29 cellular contexts compared by ENCODE assay signal in the genomic region with DNA sequence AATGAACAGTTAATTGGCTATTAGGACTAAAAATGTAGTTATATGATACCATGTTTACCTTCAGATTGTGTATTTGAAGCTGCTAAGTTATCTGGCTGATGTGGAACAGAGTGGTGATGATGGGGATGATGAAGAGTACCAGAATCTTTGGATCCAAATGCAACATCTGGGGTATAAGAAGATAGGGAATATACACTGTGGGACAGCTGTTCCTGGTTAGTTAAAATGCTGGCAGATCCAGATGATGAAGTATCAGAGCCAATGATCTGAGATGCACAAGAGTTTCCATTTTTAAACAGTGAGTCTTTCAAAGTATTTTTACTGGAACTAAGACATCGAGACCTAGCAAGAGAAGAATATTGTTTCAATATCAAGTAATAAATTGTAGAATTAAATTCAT.
"Had no signal": no experiment of that assay in that cellular context is flagged by ENCODE, and none has a peak within 500 bp of the region (broad histone marks: within the 10 kb centered on the region; RNA-seq: fewer than 3 reads in every experiment).

No MANE protein-coding gene starts in this region.

- H3K27ac Mint-ChIP-seq: nephron; neural progenitor cell; progenitor cell of endocrine pancreas; stimulated activated naive B cell treated with anti-CD40 and anti-IgM and Interleukin-4, amounts not matched to agents 10 μg/mL and 1 μg/mL and 100 μg/mL, for 72 hours; stimulated activated naive CD8-positive, alpha-beta T cell treated with anti-CD3 and anti-CD28 coated beads, Interleukin-15, Interleukin-2, amounts not matched to agents 100 ng/mL and 50 ng/mL, for 24 hours had no signal

- H3K4me1 ChIP-seq: neural progenitor cell, parathyroid adenoma, right lobe of liver, sigmoid colon, stomach, thyroid gland, tibial nerve, vagina had no signal

- H3K9ac ChIP-seq: neural progenitor cell, parathyroid adenoma had no signal

- H3K9me3 Mint-ChIP-seq: natural killer cell; stimulated activated naive B cell treated with anti-CD40 and anti-IgM and Interleukin-4, amounts not matched to agents 10 μg/mL and 1 μg/mL and 100 μg/mL, for 72 hours; stimulated activated naive CD8-positive, alpha-beta T cell treated with anti-CD3 and anti-CD28 coated beads, Interleukin-15, Interleukin-2, amounts not matched to agents 100 ng/mL and 50 ng/mL, for 24 hours had no signal

- H3K27me3 ChIP-seq: neural progenitor cell, ovary, right lobe of liver, sigmoid colon, stomach, thyroid gland, tibial nerve, upper lobe of left lung, vagina had no signal

- ATAC-seq: natural killer cell; psoas muscle; right cardiac atrium; right lobe of liver; stimulated activated naive B cell treated with anti-CD40 and anti-IgM and Interleukin-4, amounts not matched to agents 10 μg/mL and 1 μg/mL and 100 μg/mL, for 72 hours had no signal

- H3K27me3 Mint-ChIP-seq: progenitor cell of endocrine pancreas; stimulated activated naive B cell treated with anti-CD40 and anti-IgM and Interleukin-4, amounts not matched to agents 10 μg/mL and 1 μg/mL and 100 μg/mL, for 72 hours; stimulated activated naive CD8-positive, alpha-beta T cell treated with anti-CD3 and anti-CD28 coated beads, Interleukin-15, Interleukin-2, amounts not matched to agents 100 ng/mL and 50 ng/mL, for 24 hours had no signal

- FAIRE-seq: small intestine, urothelium cell line had no signal

- H2AFZ ChIP-seq: neural progenitor cell, parathyroid adenoma had no signal

- H3K79me2 ChIP-seq: parathyroid adenoma had no signal

- DNase-seq: natural killer cell; occipital lobe; ovary; posterior cingulate gyrus; psoas muscle; right cardiac atrium; right lobe of liver; sigmoid colon; small intestine; stimulated activated CD4-positive, alpha-beta T cell treated with anti-CD3 and anti-CD28 coated beads, Interleukin-15, amount 100 ng/mL, for 24 hours; stimulated activated CD4-positive, alpha-beta T cell treated with anti-CD3 and anti-CD28 coated beads, Interleukin-2, amount 100 ng/mL, for 24 hours; stimulated activated CD4-positive, alpha-beta T cell treated with anti-CD3 and anti-CD28 coated beads, Interleukin-2, amount 100 ng/mL, for 48 hours; stimulated activated CD4-positive, alpha-beta T cell treated with anti-CD3 and anti-CD28 coated beads, Interleukin-4, amount 100 ng/mL, for 4 hours; stimulated activated CD8-positive, alpha-beta memory T cell treated with anti-CD3 and anti-CD28 coated beads, Interleukin-4, amount 100 ng/mL, for 48 hours; stimulated activated naive B cell treated with anti-CD40 and anti-IgM and Interleukin-4, amounts not matched to agents 10 μg/mL and 1 μg/mL and 100 μg/mL, for 72 hours; stimulated activated naive CD4-positive, alpha-beta T cell treated with Interleukin-2 at 50 U/mL for 16 hours; stomach; thyroid gland; trophoblast cell; upper lobe of left lung had no signal

- H3K4me1 Mint-ChIP-seq: natural killer cell, nephron, neural progenitor cell had no signal

- H3K36me3 ChIP-seq: ovary had no signal

- H3K4me3 ChIP-seq: neural progenitor cell, ovary, psoas muscle, right lobe of liver, sigmoid colon, stomach, thoracic aorta, thyroid gland, tibial nerve, upper lobe of left lung, vagina had no signal

- H3K4me3 Mint-ChIP-seq: natural killer cell; nephron; neural progenitor cell; stimulated activated naive B cell treated with anti-CD40 and anti-IgM and Interleukin-4, amounts not matched to agents 10 μg/mL and 1 μg/mL and 100 μg/mL, for 72 hours; stimulated activated naive CD8-positive, alpha-beta T cell treated with anti-CD3 and anti-CD28 coated beads, Interleukin-15, Interleukin-2, amounts not matched to agents 100 ng/mL and 50 ng/mL, for 24 hours had no signal

- H3K9me3 ChIP-seq: ovary, psoas muscle, right lobe of liver, sigmoid colon, stomach, thoracic aorta, thyroid gland, tibial nerve, upper lobe of left lung, vagina had no signal

- H3K4me2 ChIP-seq: neural progenitor cell had no signal

- H3K27ac ChIP-seq: neural progenitor cell, ovary, parathyroid adenoma, psoas muscle, right lobe of liver, sigmoid colon, stomach, thoracic aorta, thyroid gland, tibial nerve, upper lobe of left lung, vagina had no signal
